In the genomic region with DNA sequence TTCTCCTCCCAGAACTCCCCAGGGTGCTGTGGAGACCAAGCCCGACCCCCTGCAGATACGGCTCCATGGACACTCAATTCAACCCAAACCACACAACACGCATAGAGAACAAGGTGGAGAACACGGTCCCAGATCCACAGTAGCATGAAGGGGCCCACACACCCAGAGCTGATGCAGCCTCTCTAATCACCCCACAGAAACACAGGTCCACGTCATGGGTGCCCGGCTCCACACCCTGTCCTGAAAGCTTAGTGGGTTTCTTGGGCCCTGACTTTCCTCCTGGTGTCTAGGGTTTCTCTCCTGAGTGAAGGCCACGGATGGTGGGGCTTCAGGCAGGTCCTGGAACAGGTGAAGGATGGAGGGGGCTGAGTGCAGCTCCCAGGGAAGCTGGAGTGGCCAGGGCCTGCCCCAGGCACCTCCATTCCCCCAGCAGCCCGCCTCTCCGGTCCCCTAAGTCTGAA, we compare ENCODE assay signal across 9 cellular contexts. TPM values are rescaled to one million over a fixed set of nuclear protein-coding genes. Genes with fewer than 3 reads are reported as not detected.
A peak's percentile ranks its signal among the peaks of the same experiment; 100 is the strongest.
DNase-seq lines count a peak whose midpoint lies in the region; ATAC-seq and TF ChIP-seq lines count a peak whose summit lies in the region.
"Had no signal": no experiment of that assay in that cellular context is flagged by ENCODE, and none has a peak within 500 bp of the region (broad histone marks: within the 10 kb centered on the region; RNA-seq: fewer than 3 reads in every experiment).

No MANE protein-coding gene starts in this region.

- H4K20me1 ChIP-seq in DOHH2 (ENCODE audit: control insufficient read depth, insufficient read depth, low read depth, low read length), result no peaks in the 10 kb centered on the region; the same call in 1 of the 2 replicates

- peaks cover 56% of the 10 kb centered on the region for H3F3A ChIP-seq in DOHH2 (ENCODE audit: control insufficient read depth, insufficient read depth)

- H3K27ac ChIP-seq in DOHH2 (ENCODE audit: low read depth, low read length), result peak overlapping the region; percentile 99
- H3K27ac ChIP-seq in esophagus (ENCODE audit: low read depth in 2 of 2, low read length in 1 of 2), result peak overlapping the region; percentile 70 to 77
- peak overlapping the region in 2 of 4 donors; percentile 14 to 61 for H3K27ac ChIP-seq in sigmoid colon
- peak overlapping the region in 1 of 2 donors; percentile 42 for H3K27ac ChIP-seq in ascending aorta
- H3K27ac ChIP-seq in caudate nucleus (ENCODE audit: low read depth, low read length), result no peak overlapping the region

- H3K27me3 ChIP-seq in DOHH2 (ENCODE audit: control insufficient read depth, low read length) (no peaks in the 10 kb centered on the region), esophagus (ENCODE audit: control insufficient read depth in 1 of 2, insufficient read depth in 2 of 2, low read length in 2 of 2) (no peaks in the 10 kb centered on the region), sigmoid colon (no peaks in the 10 kb centered on the region), ascending aorta (no peaks in the 10 kb centered on the region)

- 43 to 48% methylated on average over 9 of the region's 9 CpGs for WGBS in esophagus, 2 donors
- WGBS in sigmoid colon, 2 donors, result 60 to 75% methylated on average over 9 of the region's 9 CpGs

- TF ChIP-seq CTCF in DOHH2 (IDR thresholded peaks at IDR 0.05; ENCODE audit: low read depth, low read length, poor library complexity, severe bottlenecking), result no peak
- no peak for TF ChIP-seq CTCF in LNCaP clone FGC (IDR thresholded peaks at IDR 0.05; ENCODE audit: control insufficient read depth, extremely low read depth, insufficient read depth)
- TF ChIP-seq CTCF in sigmoid colon (IDR thresholded peaks at IDR 0.05), result no peak
- no peak for TF ChIP-seq CTCF in ascending aorta (IDR thresholded peaks at IDR 0.05)

- peaks cover 69% of the 10 kb centered on the region for H3K4me1 ChIP-seq in DOHH2 (ENCODE audit: control insufficient read depth, low read length)
- H3K4me1 ChIP-seq in esophagus (ENCODE audit: control insufficient read depth in 2 of 2, insufficient read depth in 2 of 2, low read length in 1 of 2), result peaks cover 5 to 19% of the 10 kb centered on the region in 2 donors
- peaks cover 0 to 4% (median 0%) of the 10 kb centered on the region in 4 donors for H3K4me1 ChIP-seq in sigmoid colon
- H3K4me1 ChIP-seq in ascending aorta, result peaks cover 2 to 3% of the 10 kb centered on the region in 2 donors

- TF ChIP-seq POLR2A in sigmoid colon (IDR thresholded peaks at IDR 0.05), result no peak

- H3K36me3 ChIP-seq in DOHH2 (ENCODE audit: control insufficient read depth, low read length), result peaks cover 48% of the 10 kb centered on the region
- peaks cover 0 to 3% of the 10 kb centered on the region in 2 donors for H3K36me3 ChIP-seq in esophagus (ENCODE audit: control insufficient read depth in 2 of 2, insufficient read depth in 2 of 2, low read length in 1 of 2)
- H3K36me3 ChIP-seq in sigmoid colon, result no peaks in the 10 kb centered on the region
- no peaks in the 10 kb centered on the region for H3K36me3 ChIP-seq in ascending aorta

- no peak for TF ChIP-seq EP300 in sigmoid colon (IDR thresholded peaks at IDR 0.05)

- H3K79me2 ChIP-seq in DOHH2 (ENCODE audit: control insufficient read depth, low read length), result peaks cover 36% of the 10 kb centered on the region

- DNase-seq in LNCaP clone FGC (ENCODE audit: low read depth), result no peak
- no peak for DNase-seq in sigmoid colon
- no peak for DNase-seq in ascending aorta (ENCODE audit: low spot score in 2 of 2)
- no peak for DNase-seq in NCI-H2107 treated with DMSO at 0.1 percent for 48 hours (lab: John Stamatoyannopoulos, UW; ENCODE audit: unreplicated experiment)
- DNase-seq in caudate nucleus (lab: John Stamatoyannopoulos, UW), result no peak
- DNase-seq: stimulated activated CD4-positive, alpha-beta T cell treated with anti-CD3 and anti-CD28 coated beads, Interleukin-12 subunit alpha, Interleukin-12 subunit beta, amount 100 ng/mL, for 4 hours had no signal

- H3K4me3 ChIP-seq in DOHH2 (ENCODE audit: low read length), result peak overlapping the region; percentile 99
- 0 out of 2 replicates have a peak overlapping the region, but pooled peaks have one; percentile 22 for H3K4me3 ChIP-seq in LNCaP clone FGC (ENCODE audit: low read depth, low read length)
- H3K4me3 ChIP-seq in esophagus (ENCODE audit: low read depth in 1 of 2, low read length in 2 of 2), result peak overlapping the region in 1 of 2 donors; percentile 20
- peak overlapping the region in 3 of 4 donors; percentile 18 to 23 (median 20) for H3K4me3 ChIP-seq in sigmoid colon
- peak overlapping the region in 1 of 2 donors; percentile 58 for H3K4me3 ChIP-seq in ascending aorta

- no peak for ATAC-seq in GM18868 (IDR thresholded peaks at IDR 0.05; ENCODE audit: unreplicated experiment)

- H3K9me3 ChIP-seq in DOHH2 (ENCODE audit: control insufficient read depth, insufficient read depth, low read length) (no peaks in the 10 kb centered on the region), esophagus (ENCODE audit: control insufficient read depth in 2 of 2, insufficient read depth in 1 of 2, low read depth in 1 of 2, low read length in 1 of 2) (no peaks in the 10 kb centered on the region), sigmoid colon (no peaks in the 10 kb centered on the region), ascending aorta (no peaks in the 10 kb centered on the region)

- H3K9me2 ChIP-seq in DOHH2 (replicated peaks; ENCODE audit: control insufficient read depth, low read length), result no peaks in the 10 kb centered on the region

- intact Hi-C loops in sigmoid colon (cut with DNase I) (no loop called here), ascending aorta (cut with DNase I) (no loop called here)

- H3K4me2 ChIP-seq in DOHH2 (ENCODE audit: low read length), result peak overlapping the region; percentile 99

RNA-seq across cellular contexts. Expression of gene SLC23A1, which starts 1.5 kb away (rescaled TPM):
- under 1 TPM; 0.01 to 0.12 TPM for polyA plus RNA-seq in esophagus
- not detected for total RNA-seq in sigmoid colon
- 1 to 10 TPM in 2 of 3 donors, under 1 TPM in 1; 0.60 to 2.1 (median 1.7) TPM for polyA plus RNA-seq in sigmoid colon
- not detected for total RNA-seq in ascending aorta

RNA-seq across cellular contexts. Expression of gene MZB1, which starts 5.1 kb away (rescaled TPM):
- polyA plus RNA-seq in esophagus, result under 1 TPM; 0.47 to 0.67 TPM
- 1 to 10 TPM in 1 of 4 donors, not detected in 3; 2.2 TPM for total RNA-seq in sigmoid colon
- polyA plus RNA-seq in sigmoid colon, result 10 to 100 TPM in 1 of 3 donors, 1 to 10 TPM in 2; 2.4 to 29.2 (median 3.9) TPM
- 8.0 TPM for total RNA-seq in ascending aorta

RNA-seq across cellular contexts. Expression of gene PROB1, which starts 10.3 kb away (rescaled TPM):
- polyA plus RNA-seq in esophagus, result under 1 TPM; 0.41 to 0.48 TPM
- total RNA-seq in sigmoid colon, result under 1 TPM; 0.16 to 0.55 (median 0.31) TPM
- 1 to 10 TPM in 1 of 3 donors, under 1 TPM in 2; under 0.01 to 1.8 (median 0.69) TPM for polyA plus RNA-seq in sigmoid colon
- total RNA-seq in ascending aorta, result 4.3 TPM

RNA-seq across cellular contexts. Expression of gene SPATA24, which starts 19.3 kb away (rescaled TPM):
- polyA plus RNA-seq in esophagus (1 to 10 TPM; 5.9 to 6.0 TPM), sigmoid colon (1 to 10 TPM; 7.3 to 9.0 (median 7.9) TPM)
- total RNA-seq in sigmoid colon (1 to 10 TPM; 1.4 to 7.9 (median 2.0) TPM), ascending aorta (not detected)

RNA-seq across cellular contexts. Expression of gene PAIP2, which starts 43.0 kb away (rescaled TPM):
- polyA plus RNA-seq in esophagus (10 to 100 TPM; 37.4 to 53.6 TPM), sigmoid colon (100 to 1,000 TPM in 1 of 3 donors, 10 to 100 TPM in 2; 70.7 to 104 (median 78.7) TPM)
- total RNA-seq in sigmoid colon (100 to 1,000 TPM in 2 of 4 donors, 10 to 100 TPM in 2; 96.5 to 146 (median 109) TPM), ascending aorta (27.6 TPM)
